ENCODE assay signal across 8 cellular contexts in the genomic region with DNA sequence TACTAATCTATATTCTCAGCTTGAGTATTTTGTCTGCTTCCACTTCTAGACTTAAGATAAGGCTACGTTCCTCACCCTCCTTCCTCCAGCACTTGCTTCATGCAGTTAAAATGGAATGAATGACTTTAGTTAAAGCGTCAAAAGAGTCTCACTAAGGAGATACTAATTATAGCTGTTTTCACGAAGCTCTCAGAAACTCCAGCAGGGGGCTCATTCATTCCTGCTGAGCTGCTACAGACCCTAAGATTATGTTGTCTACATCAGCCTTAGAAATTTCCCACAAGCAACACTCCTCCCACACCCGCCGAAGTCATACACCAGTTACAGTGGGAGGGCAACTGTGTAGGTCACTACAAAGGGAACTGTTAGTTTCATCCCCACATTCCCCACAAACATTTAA. TPM values are rescaled to one million over a fixed set of nuclear protein-coding genes. Genes with fewer than 3 reads are reported as not detected.
DNase-seq lines count a peak whose midpoint lies in the region; ATAC-seq, FAIRE-seq and TF ChIP-seq lines count a peak whose summit lies in the region.

No MANE protein-coding gene starts in this region.

- H3K27ac ChIP-seq in SJSA1 (no peak overlapping the region), left ventricle myocardium inferior (replicated peaks) (peak overlapping the region; percentile 71)

- FAIRE-seq in H54 (lab: Jason Lieb, UNC) = peak; percentile 41

- intact Hi-C loops in left ventricle myocardium inferior (cut with micrococcal nuclease) = no loop called here
- intact Hi-C loops in CD14-positive monocyte (cut with micrococcal nuclease) = no loop called here

- TF ChIP-seq CTCF in left ventricle myocardium inferior (IDR thresholded peaks at IDR 0.05; ENCODE audit: borderline replicate concordance) (peak; percentile 34), CD14-positive monocyte (IDR thresholded peaks at IDR 0.05) (no peak)

- H3K4me3 Mint-ChIP-seq in CD14-positive monocyte = no peak overlapping the region

- peaks cover 0 to 4% (median 4%) of the 10 kb centered on the region in 7 donors for H3K9me3 Mint-ChIP-seq in CD14-positive monocyte

- no peak for TF ChIP-seq POLR2A in H54 (IDR thresholded peaks at IDR 0.05; ENCODE audit: low read depth, low read length)

- H3K9me3 ChIP-seq in SJSA1 (replicated peaks) (no peaks in the 10 kb centered on the region), left ventricle myocardium inferior (replicated peaks) (peaks cover 14% of the 10 kb centered on the region)

- peaks cover 19% of the 10 kb centered on the region for H3K4me1 ChIP-seq in SJSA1 (replicated peaks)
- peaks cover 27% of the 10 kb centered on the region for H3K4me1 ChIP-seq in left ventricle myocardium inferior

- H3K27ac Mint-ChIP-seq in CD14-positive monocyte = no peak overlapping the region

- no peak for ATAC-seq in GM21737 (IDR thresholded peaks at IDR 0.05; ENCODE audit: unreplicated experiment)

- H3K4me3 ChIP-seq in SJSA1 = no peak overlapping the region
- no peak overlapping the region for H3K4me3 ChIP-seq in left ventricle myocardium inferior

- no peaks in the 10 kb centered on the region for H3K36me3 Mint-ChIP-seq in CD14-positive monocyte

- H3K27me3 ChIP-seq in SJSA1 (replicated peaks) = no peaks in the 10 kb centered on the region
- no peaks in the 10 kb centered on the region for H3K27me3 ChIP-seq in left ventricle myocardium inferior (ENCODE audit: low read depth)

- H3K27me3 Mint-ChIP-seq in CD14-positive monocyte (ENCODE audit: low read depth in 3 of 3) = peaks cover 5 to 14% (median 5%) of the 10 kb centered on the region in 3 donors

- DNase-seq in AG08395 (ENCODE audit: low spot score) = peak; percentile 13
- no peak for DNase-seq in H54 (ENCODE audit: insufficient read length, low spot score)
- DNase-seq in SJSA1 (ENCODE audit: low read depth in 1 of 2, low spot score in 2 of 2) = peak; percentile 75 to 78
- DNase-seq in left ventricle myocardium inferior = no peak
- no peak for DNase-seq in CD14-positive monocyte (ENCODE audit: low spot score)
- no peak for DNase-seq in HuH-7.5 (ENCODE audit: low spot score)
- DNase-seq in NCI-H2029 (lab: John Stamatoyannopoulos, UW) = no peak

- peaks cover 7% of the 10 kb centered on the region for H3K4me1 Mint-ChIP-seq in CD14-positive monocyte

- H3K36me3 ChIP-seq in SJSA1 = no peaks in the 10 kb centered on the region
- no peaks in the 10 kb centered on the region for H3K36me3 ChIP-seq in left ventricle myocardium inferior

RNA-seq across cellular contexts. Expression of a gene that starts 57.0 kb away (rescaled TPM):
- 103 and 132 TPM in 2 replicates for total RNA-seq in SJSA1 (2014; rRNA removed; shearing (Covaris generic))
- 63.5 TPM for total RNA-seq in left ventricle myocardium inferior
- polyA plus RNA-seq in CD14-positive monocyte = under 1 TPM in 1 of 2 donors, not detected in 1; 0.24 TPM

Comparison
In these comparisons a context has a peak if more than half of its experiments do, and no peak if none do; other contexts are left out.
1. DNase-seq: peak in AG08395 (single experiment) and SJSA1 (2 of 2); none in H54 (single experiment), left ventricle myocardium inferior (single experiment), CD14-positive monocyte (single experiment), HuH-7.5 (single experiment) and NCI-H2029 (single experiment).